ENCODE assay signal across 1 cellular context in the genomic region with DNA sequence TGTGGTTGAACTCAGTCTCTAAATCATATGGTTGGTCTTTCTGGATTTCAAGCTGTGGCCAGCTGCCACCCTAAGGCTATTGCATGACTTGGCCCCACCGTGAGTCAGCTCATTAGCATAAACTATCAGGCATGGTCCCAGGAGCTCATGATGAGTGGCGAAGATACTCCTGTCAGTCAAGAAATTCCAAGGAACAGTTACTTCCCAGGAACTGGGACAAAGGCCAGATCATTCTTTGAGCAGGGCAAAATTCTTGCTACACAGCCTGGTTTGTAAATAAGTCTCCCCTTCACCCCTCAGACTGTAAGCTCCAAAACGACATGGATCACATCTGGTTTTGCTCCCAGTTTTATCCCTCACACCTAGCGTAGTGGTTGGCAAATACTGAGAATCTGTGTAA.
TF ChIP-seq lines count a peak whose summit lies in the region.

No MANE protein-coding gene starts in this region.

TF ChIP-seq in H1, 55 proteins besides CTCF, POLR2A, EP300 and RAD21:
- TF ChIP-seq SAP30 (IDR thresholded peaks at IDR 0.05; ENCODE audit: insufficient read depth, insufficient replicate concordance, low read length) (no peak), TCF12 (IDR thresholded peaks at IDR 0.05; ENCODE audit: low read depth, low read length) (no peak), EZH2 (IDR thresholded peaks at IDR 0.05; ENCODE audit: low read depth, low read length, severe bottlenecking) (no peak), SRF (IDR thresholded peaks at IDR 0.05; ENCODE audit: low read depth, low read length) (no peak), SP1 (IDR thresholded peaks at IDR 0.05; ENCODE audit: low read depth, low read length) (no peak), E2F6 (IDR thresholded peaks at IDR 0.05) (no peak), POU5F1 (IDR thresholded peaks at IDR 0.05; ENCODE audit: low read depth, low read length) (no peak), BCL11A (IDR thresholded peaks at IDR 0.05; ENCODE audit: low read depth in 2 of 2, low read length in 2 of 2) (no peak), PHF8 (conservative IDR thresholded peaks at IDR 0.05; ENCODE audit: low read depth, low read length) (no peak), SP4 (IDR thresholded peaks at IDR 0.05; ENCODE audit: low read length) (no peak), KDM1A (IDR thresholded peaks at IDR 0.05; ENCODE audit: borderline replicate concordance, low read length) (no peak), HDAC2 (IDR thresholded peaks at IDR 0.05; ENCODE audit: borderline replicate concordance in 1 of 2, low read depth in 2 of 2, low read length in 2 of 2) (no peak), GABPA (IDR thresholded peaks at IDR 0.05; ENCODE audit: borderline replicate concordance, insufficient read depth, low read length) (no peak), CTBP2 (IDR thresholded peaks at IDR 0.05; ENCODE audit: borderline replicate concordance, insufficient read depth, insufficient read length, low read length) (no peak), HDAC6 (IDR thresholded peaks at IDR 0.05; ENCODE audit: low read depth, low read length) (no peak)
- TF ChIP-seq, protein P1, sequence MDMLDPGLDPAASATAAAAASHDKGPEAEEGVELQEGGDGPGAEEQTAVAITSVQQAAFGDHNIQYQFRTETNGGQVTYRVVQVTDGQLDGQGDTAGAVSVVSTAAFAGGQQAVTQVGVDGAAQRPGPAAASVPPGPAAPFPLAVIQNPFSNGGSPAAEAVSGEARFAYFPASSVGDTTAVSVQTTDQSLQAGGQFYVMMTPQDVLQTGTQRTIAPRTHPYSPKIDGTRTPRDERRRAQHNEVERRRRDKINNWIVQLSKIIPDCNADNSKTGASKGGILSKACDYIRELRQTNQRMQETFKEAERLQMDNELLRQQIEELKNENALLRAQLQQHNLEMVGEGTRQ (IDR thresholded peaks at IDR 0.05; ENCODE audit: low read length) = no peak
- TF ChIP-seq, protein P2, sequence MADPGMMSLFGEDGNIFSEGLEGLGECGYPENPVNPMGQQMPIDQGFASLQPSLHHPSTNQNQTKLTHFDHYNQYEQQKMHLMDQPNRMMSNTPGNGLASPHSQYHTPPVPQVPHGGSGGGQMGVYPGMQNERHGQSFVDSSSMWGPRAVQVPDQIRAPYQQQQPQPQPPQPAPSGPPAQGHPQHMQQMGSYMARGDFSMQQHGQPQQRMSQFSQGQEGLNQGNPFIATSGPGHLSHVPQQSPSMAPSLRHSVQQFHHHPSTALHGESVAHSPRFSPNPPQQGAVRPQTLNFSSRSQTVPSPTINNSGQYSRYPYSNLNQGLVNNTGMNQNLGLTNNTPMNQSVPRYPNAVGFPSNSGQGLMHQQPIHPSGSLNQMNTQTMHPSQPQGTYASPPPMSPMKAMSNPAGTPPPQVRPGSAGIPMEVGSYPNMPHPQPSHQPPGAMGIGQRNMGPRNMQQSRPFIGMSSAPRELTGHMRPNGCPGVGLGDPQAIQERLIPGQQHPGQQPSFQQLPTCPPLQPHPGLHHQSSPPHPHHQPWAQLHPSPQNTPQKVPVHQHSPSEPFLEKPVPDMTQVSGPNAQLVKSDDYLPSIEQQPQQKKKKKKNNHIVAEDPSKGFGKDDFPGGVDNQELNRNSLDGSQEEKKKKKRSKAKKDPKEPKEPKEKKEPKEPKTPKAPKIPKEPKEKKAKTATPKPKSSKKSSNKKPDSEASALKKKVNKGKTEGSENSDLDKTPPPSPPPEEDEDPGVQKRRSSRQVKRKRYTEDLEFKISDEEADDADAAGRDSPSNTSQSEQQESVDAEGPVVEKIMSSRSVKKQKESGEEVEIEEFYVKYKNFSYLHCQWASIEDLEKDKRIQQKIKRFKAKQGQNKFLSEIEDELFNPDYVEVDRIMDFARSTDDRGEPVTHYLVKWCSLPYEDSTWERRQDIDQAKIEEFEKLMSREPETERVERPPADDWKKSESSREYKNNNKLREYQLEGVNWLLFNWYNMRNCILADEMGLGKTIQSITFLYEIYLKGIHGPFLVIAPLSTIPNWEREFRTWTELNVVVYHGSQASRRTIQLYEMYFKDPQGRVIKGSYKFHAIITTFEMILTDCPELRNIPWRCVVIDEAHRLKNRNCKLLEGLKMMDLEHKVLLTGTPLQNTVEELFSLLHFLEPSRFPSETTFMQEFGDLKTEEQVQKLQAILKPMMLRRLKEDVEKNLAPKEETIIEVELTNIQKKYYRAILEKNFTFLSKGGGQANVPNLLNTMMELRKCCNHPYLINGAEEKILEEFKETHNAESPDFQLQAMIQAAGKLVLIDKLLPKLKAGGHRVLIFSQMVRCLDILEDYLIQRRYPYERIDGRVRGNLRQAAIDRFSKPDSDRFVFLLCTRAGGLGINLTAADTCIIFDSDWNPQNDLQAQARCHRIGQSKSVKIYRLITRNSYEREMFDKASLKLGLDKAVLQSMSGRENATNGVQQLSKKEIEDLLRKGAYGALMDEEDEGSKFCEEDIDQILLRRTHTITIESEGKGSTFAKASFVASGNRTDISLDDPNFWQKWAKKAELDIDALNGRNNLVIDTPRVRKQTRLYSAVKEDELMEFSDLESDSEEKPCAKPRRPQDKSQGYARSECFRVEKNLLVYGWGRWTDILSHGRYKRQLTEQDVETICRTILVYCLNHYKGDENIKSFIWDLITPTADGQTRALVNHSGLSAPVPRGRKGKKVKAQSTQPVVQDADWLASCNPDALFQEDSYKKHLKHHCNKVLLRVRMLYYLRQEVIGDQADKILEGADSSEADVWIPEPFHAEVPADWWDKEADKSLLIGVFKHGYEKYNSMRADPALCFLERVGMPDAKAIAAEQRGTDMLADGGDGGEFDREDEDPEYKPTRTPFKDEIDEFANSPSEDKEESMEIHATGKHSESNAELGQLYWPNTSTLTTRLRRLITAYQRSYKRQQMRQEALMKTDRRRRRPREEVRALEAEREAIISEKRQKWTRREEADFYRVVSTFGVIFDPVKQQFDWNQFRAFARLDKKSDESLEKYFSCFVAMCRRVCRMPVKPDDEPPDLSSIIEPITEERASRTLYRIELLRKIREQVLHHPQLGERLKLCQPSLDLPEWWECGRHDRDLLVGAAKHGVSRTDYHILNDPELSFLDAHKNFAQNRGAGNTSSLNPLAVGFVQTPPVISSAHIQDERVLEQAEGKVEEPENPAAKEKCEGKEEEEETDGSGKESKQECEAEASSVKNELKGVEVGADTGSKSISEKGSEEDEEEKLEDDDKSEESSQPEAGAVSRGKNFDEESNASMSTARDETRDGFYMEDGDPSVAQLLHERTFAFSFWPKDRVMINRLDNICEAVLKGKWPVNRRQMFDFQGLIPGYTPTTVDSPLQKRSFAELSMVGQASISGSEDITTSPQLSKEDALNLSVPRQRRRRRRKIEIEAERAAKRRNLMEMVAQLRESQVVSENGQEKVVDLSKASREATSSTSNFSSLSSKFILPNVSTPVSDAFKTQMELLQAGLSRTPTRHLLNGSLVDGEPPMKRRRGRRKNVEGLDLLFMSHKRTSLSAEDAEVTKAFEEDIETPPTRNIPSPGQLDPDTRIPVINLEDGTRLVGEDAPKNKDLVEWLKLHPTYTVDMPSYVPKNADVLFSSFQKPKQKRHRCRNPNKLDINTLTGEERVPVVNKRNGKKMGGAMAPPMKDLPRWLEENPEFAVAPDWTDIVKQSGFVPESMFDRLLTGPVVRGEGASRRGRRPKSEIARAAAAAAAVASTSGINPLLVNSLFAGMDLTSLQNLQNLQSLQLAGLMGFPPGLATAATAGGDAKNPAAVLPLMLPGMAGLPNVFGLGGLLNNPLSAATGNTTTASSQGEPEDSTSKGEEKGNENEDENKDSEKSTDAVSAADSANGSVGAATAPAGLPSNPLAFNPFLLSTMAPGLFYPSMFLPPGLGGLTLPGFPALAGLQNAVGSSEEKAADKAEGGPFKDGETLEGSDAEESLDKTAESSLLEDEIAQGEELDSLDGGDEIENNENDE (IDR thresholded peaks at IDR 0.05; ENCODE audit: insufficient replicate concordance, low read length) = no peak
